In genomic region chr9:99868845-99869244, GRCh38 we compare ENCODE assay signal across 1 cellular context.
TF ChIP-seq lines count a peak whose summit lies in the region.

No MANE protein-coding gene starts in this region.

TF ChIP-seq in GM12878, 131 proteins besides CTCF, POLR2A, EP300 and RAD21 (continued from another document):
- no peak for TF ChIP-seq E4F1 (IDR thresholded peaks at IDR 0.05; ENCODE audit: borderline replicate concordance, partially characterized antibody)
- TF ChIP-seq ZNF207 (IDR thresholded peaks at IDR 0.05; ENCODE audit: borderline replicate concordance), result no peak
- peak; percentile 96 for TF ChIP-seq MLLT1 (IDR thresholded peaks at IDR 0.05)
- no peak for TF ChIP-seq CBX3 (IDR thresholded peaks at IDR 0.05; ENCODE audit: borderline replicate concordance, low read depth)
- TF ChIP-seq HDGF (IDR thresholded peaks at IDR 0.05), result no peak
- no peak for TF ChIP-seq TBL1XR1 (IDR thresholded peaks at IDR 0.05; ENCODE audit: low read depth, low read length)
- no peak for TF ChIP-seq POLR2AphosphoS5 (IDR thresholded peaks at IDR 0.05; ENCODE audit: low read length)
- TF ChIP-seq CHD4 (IDR thresholded peaks at IDR 0.05), result no peak
- TF ChIP-seq ETV6 (conservative IDR thresholded peaks at IDR 0.05 in 1 of 2, IDR thresholded peaks at IDR 0.05 in 1 of 2; ENCODE audit: borderline replicate concordance in 1 of 2, low read depth in 1 of 2), result peak in 1 of 2 experiments; percentile 84; a peak in 2 of 4 replicates
- 0 out of 4 replicates have a peak, but pooled peaks of 1 of the 2 experiments have one; percentile 14 for TF ChIP-seq IKZF2 (IDR thresholded peaks at IDR 0.05)
- TF ChIP-seq TAF1 (IDR thresholded peaks at IDR 0.05; ENCODE audit: borderline replicate concordance, low read depth, low read length), result no peak
- no peak for TF ChIP-seq STAT3 (IDR thresholded peaks at IDR 0.05; ENCODE audit: low read depth, low read length)
- TF ChIP-seq MEF2B (IDR thresholded peaks at IDR 0.05; ENCODE audit: partially characterized antibody, poor library complexity, severe bottlenecking), result no peak
- TF ChIP-seq NBN (IDR thresholded peaks at IDR 0.05), result no peak
- no peak for TF ChIP-seq PAX8 (IDR thresholded peaks at IDR 0.05)
- TF ChIP-seq MYC (IDR thresholded peaks at IDR 0.05; ENCODE audit: insufficient read depth, insufficient read length, insufficient replicate concordance, low read length, severe bottlenecking), result no peak
- TF ChIP-seq CBX5 (IDR thresholded peaks at IDR 0.05; ENCODE audit: low read depth), result no peak
- peak in 1 of 2 experiments; percentile 88; a peak in 2 of 4 replicates for TF ChIP-seq SRF (IDR thresholded peaks at IDR 0.05; ENCODE audit: low read depth in 2 of 2, low read length in 2 of 2)
- no peak for TF ChIP-seq IRF3 (IDR thresholded peaks at IDR 0.05)
- no peak for TF ChIP-seq SREBF2 (IDR thresholded peaks at IDR 0.05; ENCODE audit: low read length)
- no peak for TF ChIP-seq NFYA (IDR thresholded peaks at IDR 0.05; ENCODE audit: borderline replicate concordance, low read depth, low read length)
- TF ChIP-seq USF2 (IDR thresholded peaks at IDR 0.05; ENCODE audit: borderline replicate concordance, low read depth, low read length), result no peak
- no peak for TF ChIP-seq BCLAF1 (IDR thresholded peaks at IDR 0.05)
- no peak for TF ChIP-seq KDM1A (IDR thresholded peaks at IDR 0.05; ENCODE audit: borderline replicate concordance)
- peak; percentile 52; the same call in 1 of the 2 replicates for TF ChIP-seq YY1 (IDR thresholded peaks at IDR 0.05; ENCODE audit: low read depth, low read length)
- TF ChIP-seq GABPA (IDR thresholded peaks at IDR 0.05; ENCODE audit: low read depth), result no peak
- TF ChIP-seq RELA (IDR thresholded peaks at IDR 0.05; ENCODE audit: borderline replicate concordance, partially characterized antibody), result no peak
- no peak for TF ChIP-seq ASH2L (IDR thresholded peaks at IDR 0.05; ENCODE audit: borderline replicate concordance, low read depth)
- TF ChIP-seq SIN3A (IDR thresholded peaks at IDR 0.05; ENCODE audit: low read depth, low read length), result no peak
- TF ChIP-seq USF1 (IDR thresholded peaks at IDR 0.05; ENCODE audit: borderline replicate concordance, extremely low read length, insufficient read depth, low read depth, low read length), result no peak
- no peak for TF ChIP-seq BCL3 (IDR thresholded peaks at IDR 0.05; ENCODE audit: borderline replicate concordance, insufficient read depth, low read depth, low read length, poor library complexity, severe bottlenecking)
- no peak for TF ChIP-seq SMAD5 (IDR thresholded peaks at IDR 0.05; ENCODE audit: low read depth)
- TF ChIP-seq IRF4 (IDR thresholded peaks at IDR 0.05; ENCODE audit: low read depth, low read length), result peak; percentile 82
- TF ChIP-seq CREM (IDR thresholded peaks at IDR 0.05; ENCODE audit: low read depth), result peak; percentile 37; the same call in 1 of the 2 replicates
- no peak for TF ChIP-seq ZBTB40 (IDR thresholded peaks at IDR 0.05; ENCODE audit: borderline replicate concordance)
- TF ChIP-seq BACH1 (IDR thresholded peaks at IDR 0.05; ENCODE audit: borderline replicate concordance), result no peak
- no peak for TF ChIP-seq ZBTB4 (CRISPR knock-in tag; IDR thresholded peaks at IDR 0.05)
- TF ChIP-seq ZZZ3 (IDR thresholded peaks at IDR 0.05; ENCODE audit: control insufficient read depth, insufficient read length, low read depth), result no peak
- TF ChIP-seq ATF7 (IDR thresholded peaks at IDR 0.05; ENCODE audit: low read depth), result no peak
